Comparison of ENCODE assay signal across 8 cellular contexts in the genomic region with DNA sequence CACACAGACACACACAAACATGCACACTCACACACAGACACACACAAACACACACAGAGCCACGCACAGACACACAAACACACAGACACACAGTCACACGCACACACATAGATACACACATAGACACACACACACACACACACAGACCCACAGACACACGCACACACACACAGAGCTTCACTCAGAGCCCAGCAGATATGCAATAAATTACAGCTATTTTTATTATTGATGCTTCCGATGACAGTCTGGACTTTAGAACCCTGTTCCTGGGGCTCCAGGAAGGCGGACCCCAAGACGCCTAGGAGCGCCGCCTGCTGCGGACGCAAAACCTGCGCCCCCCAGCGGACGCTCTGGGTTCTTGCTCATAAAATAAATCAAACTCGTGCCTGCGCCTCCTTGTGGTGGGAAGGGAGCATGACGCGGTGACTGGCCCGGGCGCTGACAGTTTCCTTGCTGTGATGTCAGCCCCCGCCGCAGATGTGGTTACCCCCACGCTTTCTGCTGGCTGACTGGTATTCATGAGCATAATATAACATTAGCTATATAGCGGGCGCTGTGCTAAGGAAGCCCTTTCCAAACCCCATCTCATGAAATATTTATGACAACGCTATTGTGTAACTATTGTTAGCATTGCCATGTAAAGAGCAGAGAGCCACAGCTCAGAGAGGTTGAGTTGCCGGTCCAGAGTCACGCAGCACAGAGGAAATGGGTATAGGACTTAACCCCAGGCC.
DNase-seq lines count a peak whose midpoint lies in the region; ATAC-seq and TF ChIP-seq lines count a peak whose summit lies in the region.

No MANE protein-coding gene starts in this region.

- H3K27ac ChIP-seq in neutrophil (no peak overlapping the region), stomach smooth muscle (ENCODE audit: low read length) (no peak overlapping the region)

- TF ChIP-seq CTCF in LNCaP clone FGC (IDR thresholded peaks at IDR 0.05; ENCODE audit: control insufficient read depth, extremely low read depth, insufficient read depth) (peak; percentile 98), neutrophil (IDR thresholded peaks at IDR 0.05) (peak; percentile 100)

- H3K9ac ChIP-seq in stomach smooth muscle (ENCODE audit: low read length in 2 of 2) = no peak overlapping the region

- DNase-seq in DMS114 treated with DMSO at 0.1 percent for 48 hours (lab: John Stamatoyannopoulos, UW; ENCODE audit: unreplicated experiment) (peak; percentile 66), LNCaP clone FGC (ENCODE audit: low read depth) (peak; percentile 18), RPMI7951 (ENCODE audit: low read depth) (peak; percentile 74), activated T-helper 1 cell treated with Interleukin-2 at 50 U/mL for 16 hours (ENCODE audit: low read depth) (peak; percentile 88), fibroblast of peridontal ligament (ENCODE audit: extremely low read depth) (peak; percentile 84)

- H3K4me1 ChIP-seq in neutrophil (ENCODE audit: control insufficient read depth in 1 of 2, insufficient read depth in 1 of 2, low read depth in 1 of 2, low read length in 1 of 2) (peaks cover 21 to 32% of the 10 kb centered on the region in 2 experiments), stomach smooth muscle (ENCODE audit: control insufficient read depth, insufficient read depth, low read length) (peaks cover 2% of the 10 kb centered on the region)

- peaks cover 54% of the 10 kb centered on the region for H3K27me3 ChIP-seq in neutrophil
- peaks cover 3 to 13% of the 10 kb centered on the region in 2 donors for H3K27me3 ChIP-seq in stomach smooth muscle (ENCODE audit: control insufficient read depth in 1 of 2, insufficient read depth in 2 of 2, low read length in 2 of 2)

- H3K9me3 ChIP-seq in neutrophil = no peaks in the 10 kb centered on the region
- H3K9me3 ChIP-seq in stomach smooth muscle (ENCODE audit: control insufficient read depth in 2 of 2, low read length in 2 of 2) = no peaks in the 10 kb centered on the region

- H3K36me3 ChIP-seq in neutrophil = no peaks in the 10 kb centered on the region
- no peaks in the 10 kb centered on the region for H3K36me3 ChIP-seq in stomach smooth muscle (ENCODE audit: control insufficient read depth in 2 of 2, insufficient read depth in 2 of 2, low read length in 2 of 2)

- no peak overlapping the region for H3K4me3 ChIP-seq in LNCaP clone FGC (ENCODE audit: low read depth, low read length)
- H3K4me3 ChIP-seq in neutrophil (ENCODE audit: low read depth in 1 of 2, low read length in 1 of 2) = peak overlapping the region; percentile 2 to 36
- H3K4me3 ChIP-seq in stomach smooth muscle (ENCODE audit: low read length in 2 of 2) = peak overlapping the region; percentile 27 to 62

- ATAC-seq in GM21825 (IDR thresholded peaks at IDR 0.05; ENCODE audit: unreplicated experiment) = peak; percentile 29

Comparison
In these comparisons a context has a peak if more than half of its experiments do, and no peak if none do; other contexts are left out.
1. DNase-seq: peak in every context shown above with its lines; median percentile 88 in activated T-helper 1 cell treated with Interleukin-2 at 50 U/mL for 16 hours; 84 in fibroblast of peridontal ligament; 74 in RPMI7951; 66 in DMS114 treated with DMSO at 0.1 percent for 48 hours; 18 in LNCaP clone FGC.